20 cellular contexts compared by ENCODE assay signal in genomic region chr20:38479596-38479995, GRCh38. TPM values are rescaled to one million over a fixed set of nuclear protein-coding genes. Genes with fewer than 3 reads are reported as not detected.
DNase-seq lines count a peak whose midpoint lies in the region; ATAC-seq, FAIRE-seq and TF ChIP-seq lines count a peak whose summit lies in the region.
"Had no signal": no experiment of that assay in that cellular context is flagged by ENCODE, and none has a peak within 500 bp of the region (broad histone marks: within the 10 kb centered on the region; RNA-seq: fewer than 3 reads in every experiment).

No MANE protein-coding gene starts in this region.

- TF ChIP-seq EP300 in K562 (IDR thresholded peaks at IDR 0.05; ENCODE audit: low read length), result no peak

- no peak overlapping the region for H2AFZ ChIP-seq in Loucy (ENCODE audit: low read length)
- H2AFZ ChIP-seq in K562 (ENCODE audit: low read depth, low read length), result no peak overlapping the region
- H2AFZ ChIP-seq: GM23338 had no signal

- POLR2A ChIA-PET in K562 (lab: Yijun Ruan, JAX), result interaction anchor here (0.6 to 0.9 kb wide), 2 partner anchors 8 to 9 kb away, joined by 3 read pairs; no protein-coding TSS in a partner anchor

- H3K9me2 ChIP-seq in Loucy (replicated peaks; ENCODE audit: low read depth, low read length), result no peaks in the 10 kb centered on the region

- H3K9me3 Mint-ChIP-seq in stimulated activated effector memory CD8-positive, alpha-beta T cell treated with anti-CD3 and anti-CD28 coated beads, Interleukin-12 subunit alpha, Interleukin-12 subunit beta, amount 100 ng/mL, for 72 hours, result no peaks in the 10 kb centered on the region
- H3K9me3 Mint-ChIP-seq: CD8-positive, alpha-beta T cell; GM23338; H9 had no signal

- H3K36me3 ChIP-seq in Loucy (ENCODE audit: insufficient read depth, low read length) (no peaks in the 10 kb centered on the region), K562 (ENCODE audit: control insufficient read depth, insufficient read depth, low read length) (peaks cover 19% of the 10 kb centered on the region), uterus (no peaks in the 10 kb centered on the region)

- H4K20me1 ChIP-seq in Loucy (ENCODE audit: insufficient read depth, low read length, poor library complexity, severe bottlenecking) (peaks cover 39% of the 10 kb centered on the region), K562 (replicated peaks; ENCODE audit: control insufficient read depth, insufficient read depth, low read length) (peaks cover 5% of the 10 kb centered on the region; the same call in 1 of the 2 replicates)

- H3K9me3 ChIP-seq in Loucy (ENCODE audit: insufficient read depth, low read depth, low read length) (no peaks in the 10 kb centered on the region), K562 (replicated peaks; ENCODE audit: control insufficient read depth, insufficient read depth, low read depth, low read length) (no peaks in the 10 kb centered on the region), uterus (no peaks in the 10 kb centered on the region)
- H3K9me3 ChIP-seq: BLaER1, Caco-2 had no signal

- CTCF ChIA-PET in K562 (lab: Yijun Ruan, JAX; ENCODE audit: low intra/inter-chr PET ratio), result no interaction called here

- peaks cover 39% of the 10 kb centered on the region for H3K4me1 Mint-ChIP-seq in stimulated activated effector memory CD8-positive, alpha-beta T cell treated with anti-CD3 and anti-CD28 coated beads, Interleukin-12 subunit alpha, Interleukin-12 subunit beta, amount 100 ng/mL, for 72 hours

- BruUV-seq in K562 (replicated peaks; lab: Mats Ljungman, UMichigan), result no TSS peak

- intact Hi-C loops in K562 (cut with micrococcal nuclease) (no loop called here), uterus (cut with DNase I; ENCODE audit: low total_unique reads) (no loop called here)

- no peak for FAIRE-seq in K562 (lab: Jason Lieb, UNC)
- FAIRE-seq: G401.6, GM12878, GM18507 had no signal

- TF ChIP-seq RAD21 in K562 (CRISPR knock-in tag; conservative IDR thresholded peaks at IDR 0.05 in 1 of 2, IDR thresholded peaks at IDR 0.05 in 1 of 2), result no peak

- H3K79me2 ChIP-seq in Loucy (ENCODE audit: insufficient read depth, low read length) (peaks cover 75% of the 10 kb centered on the region), K562 (ENCODE audit: control insufficient read depth, insufficient read depth, low read length) (peaks cover 69% of the 10 kb centered on the region)

- no peak for TF ChIP-seq POLR2A in K562 (conservative IDR thresholded peaks at IDR 0.05)
- TF ChIP-seq POLR2A in uterus (IDR thresholded peaks at IDR 0.05), result no peak

- H3K36me3 Mint-ChIP-seq in stimulated activated effector memory CD8-positive, alpha-beta T cell treated with anti-CD3 and anti-CD28 coated beads, Interleukin-12 subunit alpha, Interleukin-12 subunit beta, amount 100 ng/mL, for 72 hours, result peaks cover 10% of the 10 kb centered on the region

- peak; percentile 64 for ATAC-seq in K562
- no peak for ATAC-seq in stimulated activated effector memory CD8-positive, alpha-beta T cell treated with anti-CD3 and anti-CD28 coated beads, Interleukin-12 subunit alpha, Interleukin-12 subunit beta, amount 100 ng/mL, for 72 hours
- ATAC-seq: CD8-positive, alpha-beta T cell; GM12878; GM23338; HCT116 had no signal

- H3K4me2 ChIP-seq in Loucy (ENCODE audit: low read depth, low read length, poor library complexity, severe bottlenecking) (peak overlapping the region; percentile 13), K562 (ENCODE audit: insufficient read depth, low read length) (no peak overlapping the region)
- H3K4me2 ChIP-seq: BLaER1, GM23338 had no signal

- H3F3A ChIP-seq in Loucy (ENCODE audit: low read depth), result no peaks in the 10 kb centered on the region

- H3K4me1 ChIP-seq in Loucy (ENCODE audit: insufficient read depth, low read length, poor library complexity, severe bottlenecking) (peaks cover 26% of the 10 kb centered on the region), K562 (replicated peaks in 1 of 2; ENCODE audit: control insufficient read depth in 2 of 2, insufficient read depth in 2 of 2, low read length in 2 of 2) (peaks cover 0 to 8% of the 10 kb centered on the region in 2 experiments; a peak in 2 of 5 replicates), uterus (peaks cover 0 to 4% of the 10 kb centered on the region in 2 donors)
- H3K4me1 ChIP-seq: Caco-2 had no signal

- DNase-seq in K562 (ENCODE audit: extremely low read depth in 1 of 4, low spot score in 3 of 4) (peak in 1 of 4 experiments; percentile 16), GDM1 (lab: John Stamatoyannopoulos, UW) (no peak), ACHN (no peak), uterus (no peak)
- DNase-seq in stimulated activated effector memory CD8-positive, alpha-beta T cell treated with anti-CD3 and anti-CD28 coated beads, Interleukin-12 subunit alpha, Interleukin-12 subunit beta, amount 100 ng/mL, for 72 hours (ENCODE audit: low spot score in 2 of 2), result no peak
- DNase-seq: Caco-2; CD4-positive, CD25-positive, alpha-beta regulatory T cell; CD8-positive, alpha-beta T cell; DMS153; DND-41; H9 had no signal

- peak overlapping the region; percentile 54 for H3K27ac Mint-ChIP-seq in stimulated activated effector memory CD8-positive, alpha-beta T cell treated with anti-CD3 and anti-CD28 coated beads, Interleukin-12 subunit alpha, Interleukin-12 subunit beta, amount 100 ng/mL, for 72 hours
- H3K27ac Mint-ChIP-seq: B cell; CD8-positive, alpha-beta T cell; GM23338; H9 had no signal

- H3K4me3 ChIP-seq in Loucy (ENCODE audit: low read length, poor library complexity, severe bottlenecking) (no peak overlapping the region), K562 (no peak overlapping the region), uterus (no peak overlapping the region)
- H3K4me3 ChIP-seq: BLaER1, GM12878, GM23338 had no signal

- in situ Hi-C loops in K562 (cut with MboI) (no loop called here), ACHN (cut with HindIII; ENCODE audit: low pct_ligation_motif_present, low pct_unique_long_range_greater_than_20kb, low sequenced_read_pairs) (no loop called here)

- H3K27me3 ChIP-seq in Loucy (ENCODE audit: insufficient read depth, low read length, poor library complexity, severe bottlenecking) (no peaks in the 10 kb centered on the region), K562 (ENCODE audit: control insufficient read depth in 2 of 2, insufficient read depth in 2 of 2, low read length in 2 of 2) (no peaks in the 10 kb centered on the region), uterus (no peaks in the 10 kb centered on the region)
- H3K27me3 ChIP-seq: BLaER1 had no signal

- no peak overlapping the region for H3K4me3 Mint-ChIP-seq in stimulated activated effector memory CD8-positive, alpha-beta T cell treated with anti-CD3 and anti-CD28 coated beads, Interleukin-12 subunit alpha, Interleukin-12 subunit beta, amount 100 ng/mL, for 72 hours
- H3K4me3 Mint-ChIP-seq: B cell; CD8-positive, alpha-beta T cell; GM23338; H9 had no signal

- TF ChIP-seq CTCF in Loucy (conservative IDR thresholded peaks at IDR 0.05; ENCODE audit: low read length) (no peak), K562 (IDR thresholded peaks at IDR 0.05 in 2 of 3, conservative IDR thresholded peaks at IDR 0.05 in 1 of 3; ENCODE audit: insufficient read depth in 2 of 3, low read depth in 1 of 3, low read length in 3 of 3) (no peak), uterus (IDR thresholded peaks at IDR 0.05) (no peak)

- H3K27ac ChIP-seq in K562 (ENCODE audit: extremely low read depth, low read depth, low read length) (0 out of 3 replicates have a peak overlapping the region, but pooled peaks have one; percentile 19), uterus (no peak overlapping the region)
- H3K27ac ChIP-seq: BLaER1, C4-2B had no signal

- H3K9me1 ChIP-seq in K562 (ENCODE audit: control insufficient read depth, insufficient read depth, low read length), result no peaks in the 10 kb centered on the region

- 53% methylated on average over 2 of the region's 2 CpGs for WGBS in K562 (ENCODE audit: insufficient coverage, low coverage, missing lambda C conversion rate)

- H3K9ac ChIP-seq in Loucy (ENCODE audit: low read depth, low read length, poor library complexity, severe bottlenecking) (no peak overlapping the region), K562 (ENCODE audit: insufficient read depth in 1 of 2, low read depth in 2 of 2, low read length in 2 of 2) (no peak overlapping the region)
- H3K9ac ChIP-seq: BLaER1 had no signal

RNA-seq across cellular contexts. Expression of gene RALGAPB, which starts 7.0 kb away (rescaled TPM):
- 43.1 and 99.4 TPM in 2 replicates for total RNA-seq in K562 (2011; cell fraction: chromatin; rRNA removed; ENCODE audit: low replicate concordance)
- total RNA-seq in K562 (2011; cell fraction: nucleolus; rRNA removed), result 19.2 and 27.8 TPM in 2 replicates
- total RNA-seq in K562 (2011; cell fraction: nucleoplasm; rRNA removed), result 47.1 and 72.9 TPM in 2 replicates
- total RNA-seq in K562 (2014; rRNA removed) (11.6 and 14.7 TPM in 2 replicates), K562 (2014; rRNA removed; fragmentation: Illumina TruSeq; extraction: Trizol) (18.5 and 21.2 TPM in 2 replicates), K562 (2015; rRNA removed; fragmentation: Illumina TruSeq; extraction: Trizol) (17.7 and 18.6 TPM in 2 replicates), K562 (2021) (21.7 and 23.8 TPM in 2 replicates), uterus (10 to 100 TPM; 27.4 to 57.0 (median 39.9) TPM)
- polyA plus RNA-seq in K562 (2011; rRNA removed) (12.5 and 13.6 TPM in 2 replicates), K562 (2014; fragmentation: Illumina TruSeq; extraction: Trizol) (21.1 and 25.6 TPM in 2 replicates), K562 (2014; fragmentation: Nextera tagmentation; extraction: Ambion mirVana) (1 to 10 TPM; 4.3 to 6.0 TPM), K562 (2014; rRNA removed) (11.3 and 11.7 TPM in 2 replicates)
- 5.0 and 7.1 TPM in 2 replicates for polyA plus RNA-seq in K562 (2011; cell fraction: cytosol; rRNA removed)
- polyA plus RNA-seq in K562 (2011; cell fraction: nucleus; rRNA removed), result 29.2 and 35.6 TPM in 2 replicates
- polyA plus RNA-seq in K562 (2012), result 14.6 and 16.4 TPM in 2 replicates
- 33.0 and 33.6 TPM in 2 replicates for polyA minus RNA-seq in K562 (2011; rRNA and poly(A)+ RNA removed)
- 14.9 and 19.5 TPM in 2 replicates for polyA minus RNA-seq in K562 (2011; cell fraction: cytosol; rRNA and poly(A)+ RNA removed)
- polyA minus RNA-seq in K562 (2011; cell fraction: nucleus; rRNA and poly(A)+ RNA removed), result 28.1 and 41.1 TPM in 2 replicates

RNA-seq across cellular contexts. Expression of gene SNHG17, which starts 44.5 kb away (rescaled TPM):
- total RNA-seq in K562 (2011; cell fraction: chromatin; rRNA removed; ENCODE audit: low replicate concordance), result 199 and 404 TPM in 2 replicates
- total RNA-seq in K562 (2011; cell fraction: nucleolus; rRNA removed), result 262 and 289 TPM in 2 replicates
- 279 and 385 TPM in 2 replicates for total RNA-seq in K562 (2011; cell fraction: nucleoplasm; rRNA removed)
- total RNA-seq in K562 (2014; rRNA removed), result 57.7 and 72.7 TPM in 2 replicates
- total RNA-seq in K562 (2014; rRNA removed; fragmentation: Illumina TruSeq; extraction: Trizol), result 66.3 and 73.6 TPM in 2 replicates
- total RNA-seq in K562 (2015; rRNA removed; fragmentation: Illumina TruSeq; extraction: Trizol), result 69.9 and 74.3 TPM in 2 replicates
- 106 and 112 TPM in 2 replicates for total RNA-seq in K562 (2021)
- 38.8 and 50.3 TPM in 2 replicates for polyA plus RNA-seq in K562 (2011; rRNA removed)
- polyA plus RNA-seq in K562 (2011; cell fraction: cytosol; rRNA removed), result 46.3 and 48.3 TPM in 2 replicates
- 168 and 245 TPM in 2 replicates for polyA plus RNA-seq in K562 (2011; cell fraction: nucleus; rRNA removed)
- polyA plus RNA-seq in K562 (2012), result 55.7 and 78.9 TPM in 2 replicates
- 32.6 and 39.0 TPM in 2 replicates for polyA plus RNA-seq in K562 (2014; fragmentation: Illumina TruSeq; extraction: Trizol)
- polyA plus RNA-seq in K562 (2014; fragmentation: Nextera tagmentation; extraction: Ambion mirVana), result 10 to 100 TPM; 29.8 to 35.9 TPM
- 72.2 and 73.2 TPM in 2 replicates for polyA plus RNA-seq in K562 (2014; rRNA removed)
- 318 and 400 TPM in 2 replicates for polyA minus RNA-seq in K562 (2011; rRNA and poly(A)+ RNA removed)
- polyA minus RNA-seq in K562 (2011; cell fraction: cytosol; rRNA and poly(A)+ RNA removed), result 171 and 228 TPM in 2 replicates
- polyA minus RNA-seq in K562 (2011; cell fraction: nucleus; rRNA and poly(A)+ RNA removed), result 155 and 182 TPM in 2 replicates
- 10 to 100 TPM in 1 of 4 donors, 1 to 10 TPM in 2, under 1 TPM in 1; 0.59 to 58.9 (median 9.3) TPM for total RNA-seq in uterus
